Comparison of ENCODE assay signal across 9 cellular contexts in the genomic region with DNA sequence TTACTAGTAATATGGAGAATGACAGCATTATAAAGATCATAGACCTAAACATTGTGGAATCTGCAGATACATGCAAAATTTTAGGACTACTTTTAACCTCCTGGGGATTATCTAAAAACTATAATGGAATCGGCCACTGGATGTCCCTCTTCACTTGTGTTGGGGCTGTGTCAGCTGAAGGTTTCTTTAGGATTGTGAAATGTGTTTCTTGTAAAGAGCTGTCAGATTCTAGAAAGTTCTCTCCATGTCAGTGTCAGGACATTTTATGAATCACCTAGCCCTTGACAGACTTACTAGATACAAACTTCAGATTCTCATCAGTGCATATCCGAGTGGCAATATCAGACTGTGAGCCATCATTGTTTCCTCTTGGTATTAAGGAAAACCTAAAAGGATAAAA.
DNase-seq lines count a peak whose midpoint lies in the region; ATAC-seq and TF ChIP-seq lines count a peak whose summit lies in the region.
"Had no signal": no experiment of that assay in that cellular context is flagged by ENCODE, and none has a peak within 500 bp of the region (broad histone marks: within the 10 kb centered on the region; RNA-seq: fewer than 3 reads in every experiment).

No MANE protein-coding gene starts in this region.

- TF ChIP-seq POLR2A in uterus (IDR thresholded peaks at IDR 0.05), result no peak

- intact Hi-C loops in uterus (cut with DNase I; ENCODE audit: low total_unique reads), result no loop called here

- in situ Hi-C loops in Caki2 (cut with HindIII; ENCODE audit: low pct_unique_long_range_greater_than_20kb, low sequenced_read_pairs), result no loop called here

- H3K4me3 ChIP-seq in LNCaP clone FGC (ENCODE audit: low read depth, low read length), result no peak overlapping the region
- no peak overlapping the region for H3K4me3 ChIP-seq in adipocyte (ENCODE audit: low read length)
- no peak overlapping the region for H3K4me3 ChIP-seq in uterus

- DNase-seq in Caki2 (ENCODE audit: low read depth) (peak; percentile 1), LNCaP clone FGC (ENCODE audit: low read depth) (no peak), adipocyte (ENCODE audit: low read depth) (peak; percentile 66), left kidney (ENCODE audit: low read depth, low spot score) (peak; percentile 54), uterus (no peak), ecto neural progenitor cell (ENCODE audit: low spot score) (no peak)
- DNase-seq: NCI-H774 had no signal

- H3K36me3 ChIP-seq in adipocyte (ENCODE audit: control insufficient read depth, insufficient read depth, low read length, severe bottlenecking) (no peaks in the 10 kb centered on the region), uterus (no peaks in the 10 kb centered on the region)

- H3K9me3 ChIP-seq in adipocyte (ENCODE audit: control insufficient read depth, low read length) (peaks cover 5% of the 10 kb centered on the region), uterus (no peaks in the 10 kb centered on the region)

- ATAC-seq in HG03095 (IDR thresholded peaks at IDR 0.05; ENCODE audit: unreplicated experiment), result no peak
- ATAC-seq in GM19324 (IDR thresholded peaks at IDR 0.05; ENCODE audit: low FRiP score, unreplicated experiment), result no peak

- H3K4me1 ChIP-seq in adipocyte (ENCODE audit: control insufficient read depth, insufficient read depth, low read length) (peaks cover 8% of the 10 kb centered on the region), uterus (no peaks in the 10 kb centered on the region)

- H3K27ac ChIP-seq in uterus, result no peak overlapping the region

- TF ChIP-seq CTCF in LNCaP clone FGC (IDR thresholded peaks at IDR 0.05; ENCODE audit: control insufficient read depth, extremely low read depth, insufficient read depth), result peak; percentile 27; the same call in 1 of the 2 replicates
- no peak for TF ChIP-seq CTCF in uterus (IDR thresholded peaks at IDR 0.05)

- H3K27me3 ChIP-seq in adipocyte (replicated peaks; ENCODE audit: control insufficient read depth, insufficient read depth, low read length) (no peaks in the 10 kb centered on the region), uterus (no peaks in the 10 kb centered on the region)

- H3K9ac ChIP-seq in adipocyte (ENCODE audit: low read length), result no peak overlapping the region

Comparison
In these comparisons a context has a peak if more than half of its experiments do, and no peak if none do; other contexts are left out.
1. DNase-seq: peak in Caki2 (single experiment), adipocyte (single experiment) and left kidney (single experiment); none in LNCaP clone FGC (single experiment), uterus (0 of 2) and ecto neural progenitor cell (single experiment).